14 cellular contexts compared by ENCODE assay signal in the genomic region with DNA sequence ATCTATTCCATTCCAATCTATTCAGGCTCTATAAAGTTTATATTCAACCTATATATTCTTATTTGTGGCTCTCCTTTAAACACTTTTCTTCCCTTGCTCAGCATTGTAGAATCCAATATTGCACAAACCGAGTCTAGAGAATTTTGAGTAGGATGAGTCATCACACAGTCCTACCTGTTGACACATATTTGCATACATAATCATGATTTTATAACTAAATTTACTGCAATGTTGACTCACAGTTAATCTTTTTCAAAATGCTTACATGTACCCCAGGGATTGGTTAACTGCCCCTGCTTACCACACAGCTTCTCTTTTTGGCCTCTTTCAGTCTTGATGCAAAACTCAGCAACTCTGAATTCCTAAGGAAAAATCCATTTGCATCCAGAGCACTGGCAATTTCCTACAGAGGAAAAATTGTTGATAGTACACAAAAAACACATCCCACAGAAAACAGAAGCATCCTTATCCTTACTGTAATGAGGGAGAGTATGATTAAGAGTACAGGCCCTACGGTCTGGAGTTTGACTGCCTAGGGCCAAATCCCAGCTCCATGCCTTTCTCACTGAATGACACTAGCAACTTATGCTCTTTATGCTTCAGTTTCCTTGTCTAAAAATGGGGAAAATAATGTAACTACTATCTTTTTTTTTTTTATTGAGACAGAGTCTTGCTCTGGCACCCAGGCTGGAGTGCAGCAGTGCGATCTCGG. TPM values are rescaled to one million over a fixed set of nuclear protein-coding genes. Genes with fewer than 3 reads are reported as not detected.
DNase-seq lines count a peak whose midpoint lies in the region; ATAC-seq and TF ChIP-seq lines count a peak whose summit lies in the region.
"Had no signal": no experiment of that assay in that cellular context is flagged by ENCODE, and none has a peak within 500 bp of the region (broad histone marks: within the 10 kb centered on the region; RNA-seq: fewer than 3 reads in every experiment).

No MANE protein-coding gene starts in this region.

- H3K36me3 ChIP-seq in breast epithelium = no peaks in the 10 kb centered on the region
- no peaks in the 10 kb centered on the region for H3K36me3 ChIP-seq in GM23338 (ENCODE audit: insufficient read depth)

- H3K9me2 ChIP-seq in GM23338 (ENCODE audit: insufficient read depth) = no peaks in the 10 kb centered on the region

- H3F3A ChIP-seq in GM23338 (replicated peaks; ENCODE audit: low read depth) = no peaks in the 10 kb centered on the region

- H3K27me3 Mint-ChIP-seq in MCF 10A (ENCODE audit: insufficient read depth, unreplicated experiment) (no peaks in the 10 kb centered on the region), GM23338 (ENCODE audit: insufficient read depth, low read depth, poor library complexity) (no peaks in the 10 kb centered on the region)

- CTCF ChIA-PET in MCF 10A (lab: Yijun Ruan, JAX) = interaction anchor here (0.6 to 2.4 kb wide), 6 partner anchors 9 to 254 kb away, joined by 3 to 9 read pairs (median 4); a partner anchor contains a TSS

- H3K27me3 ChIP-seq in breast epithelium = no peaks in the 10 kb centered on the region
- H3K27me3 ChIP-seq in GM23338 (ENCODE audit: insufficient read depth) = no peaks in the 10 kb centered on the region
- H3K27me3 ChIP-seq: tibial artery had no signal

- H3K27ac Mint-ChIP-seq in MCF 10A (ENCODE audit: low read depth, unreplicated experiment) (peak overlapping the region; percentile 91), GM23338 (no peak overlapping the region)

- TF ChIP-seq CTCF in MCF 10A (IDR thresholded peaks at IDR 0.05; ENCODE audit: unreplicated experiment) (no peak), breast epithelium (IDR thresholded peaks at IDR 0.05) (no peak), fibroblast of the aortic adventitia (IDR thresholded peaks at IDR 0.05; ENCODE audit: insufficient read depth, low read length) (no peak), GM23338 (conservative IDR thresholded peaks at IDR 0.05; ENCODE audit: low read depth in 2 of 2) (no peak)

- H3K4me3 ChIP-seq in breast epithelium (no peak overlapping the region), fibroblast of the aortic adventitia (ENCODE audit: low read depth, low read length) (no peak overlapping the region), GM23338 (no peak overlapping the region)
- H3K4me3 ChIP-seq: skin epidermis, tibial artery had no signal

- TF ChIP-seq POLR2A in breast epithelium (IDR thresholded peaks at IDR 0.05) = no peak

- TSS peak; percentile 15 for BruUV-seq in MCF 10A (replicated peaks; lab: Mats Ljungman, UMichigan)

- intact Hi-C loops in MCF 10A (cut with micrococcal nuclease) = no loop called here
- intact Hi-C loops in breast epithelium (cut with DNase I; ENCODE audit: low total_unique reads) = no loop called here

- no peaks in the 10 kb centered on the region for H3K79me2 ChIP-seq in GM23338 (replicated peaks; ENCODE audit: insufficient read depth)

- H2AFZ ChIP-seq in GM23338 = no peak overlapping the region

- H3K4me1 ChIP-seq in breast epithelium = no peaks in the 10 kb centered on the region
- H3K4me1 ChIP-seq in GM23338 (ENCODE audit: insufficient read depth) = peaks cover 16% of the 10 kb centered on the region

- no peaks in the 10 kb centered on the region for H3K9me3 Mint-ChIP-seq in MCF 10A (ENCODE audit: unreplicated experiment)
- H3K9me3 Mint-ChIP-seq in GM23338 = no peaks in the 10 kb centered on the region

- ATAC-seq in SK-N-SH treated with all-trans-retinoic acid at 6 μM for 48 hours (peak; percentile 54), GM23338 (no peak), HG03095 (IDR thresholded peaks at IDR 0.05; ENCODE audit: unreplicated experiment) (no peak), GM21737 (IDR thresholded peaks at IDR 0.05; ENCODE audit: unreplicated experiment) (no peak)

- no peak overlapping the region for H3K4me3 Mint-ChIP-seq in MCF 10A (ENCODE audit: unreplicated experiment)
- H3K4me3 Mint-ChIP-seq in GM23338 = no peak overlapping the region

- H3K36me3 Mint-ChIP-seq in MCF 10A (ENCODE audit: insufficient read depth, unreplicated experiment) (peaks cover 8% of the 10 kb centered on the region), GM23338 (ENCODE audit: low read depth) (no peaks in the 10 kb centered on the region)

- H3K4me1 Mint-ChIP-seq in MCF 10A (ENCODE audit: insufficient read depth, unreplicated experiment) (peaks cover 17% of the 10 kb centered on the region), GM23338 (peaks cover 16% of the 10 kb centered on the region)

- no peaks in the 10 kb centered on the region for H3K9me3 ChIP-seq in breast epithelium
- H3K9me3 ChIP-seq: tibial artery had no signal

- H4K20me1 ChIP-seq in GM23338 (replicated peaks; ENCODE audit: insufficient read depth) = no peaks in the 10 kb centered on the region

- H3K27ac ChIP-seq in breast epithelium = no peak overlapping the region
- no peak overlapping the region for H3K27ac ChIP-seq in GM23338 (ENCODE audit: low read depth)
- H3K27ac ChIP-seq: skin epidermis, tibial artery had no signal

- POLR2A ChIA-PET in MCF 10A (lab: Yijun Ruan, JAX) = interaction anchor here (0.7 to 6.1 kb wide), 16 partner anchors 7 to 231 kb away, joined by 3 to 71 read pairs (median 5); a partner anchor contains a TSS

- DNase-seq in MCF 10A (ENCODE audit: unreplicated experiment) = peak; percentile 90
- no peak for DNase-seq in breast epithelium (ENCODE audit: low spot score in 2 of 2)
- DNase-seq in fibroblast of the aortic adventitia (ENCODE audit: low read depth) = peak; percentile 84
- DNase-seq in DMS 273 (lab: John Stamatoyannopoulos, UW; ENCODE audit: unreplicated experiment) = no peak
- DNase-seq in GM23338 (ENCODE audit: low spot score) = no peak
- DNase-seq: activated CD4-positive, alpha-beta T cell treated with anti-CD3 and anti-CD28 coated beads for 48 hours; activated effector memory CD4-positive, alpha-beta T cell treated with anti-CD3 and anti-CD28 coated beads, Interleukin-2, amount 50 U/mL, for 16 hours; NCI-H1436; SW 1271; tibial artery had no signal

- no peak overlapping the region for H3K4me2 ChIP-seq in GM23338

TF ChIP-seq in SK-N-SH treated with all-trans-retinoic acid at 6 μM for 48 hours, 23 proteins besides CTCF, POLR2A, EP300 and RAD21 (continues in another document):
- TF ChIP-seq ISL1 (CRISPR knock-in tag; IDR thresholded peaks at IDR 0.05) (no peak; the same call in 1 of the 2 replicates), PPARA (CRISPR knock-in tag; IDR thresholded peaks at IDR 0.05; ENCODE audit: borderline replicate concordance) (no peak), ESRRG (CRISPR knock-in tag; IDR thresholded peaks at IDR 0.05) (no peak), SNAI2 (CRISPR knock-in tag; IDR thresholded peaks at IDR 0.05) (no peak)
- TF ChIP-seq, protein P1, sequence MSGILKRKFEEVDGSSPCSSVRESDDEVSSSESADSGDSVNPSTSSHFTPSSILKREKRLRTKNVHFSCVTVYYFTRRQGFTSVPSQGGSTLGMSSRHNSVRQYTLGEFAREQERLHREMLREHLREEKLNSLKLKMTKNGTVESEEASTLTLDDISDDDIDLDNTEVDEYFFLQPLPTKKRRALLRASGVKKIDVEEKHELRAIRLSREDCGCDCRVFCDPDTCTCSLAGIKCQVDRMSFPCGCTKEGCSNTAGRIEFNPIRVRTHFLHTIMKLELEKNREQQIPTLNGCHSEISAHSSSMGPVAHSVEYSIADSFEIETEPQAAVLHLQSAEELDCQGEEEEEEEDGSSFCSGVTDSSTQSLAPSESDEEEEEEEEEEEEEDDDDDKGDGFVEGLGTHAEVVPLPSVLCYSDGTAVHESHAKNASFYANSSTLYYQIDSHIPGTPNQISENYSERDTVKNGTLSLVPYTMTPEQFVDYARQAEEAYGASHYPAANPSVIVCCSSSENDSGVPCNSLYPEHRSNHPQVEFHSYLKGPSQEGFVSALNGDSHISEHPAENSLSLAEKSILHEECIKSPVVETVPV (CRISPR knock-in tag; IDR thresholded peaks at IDR 0.05) = no peak

TF ChIP-seq in GM23338, 12 proteins besides CTCF, POLR2A, EP300 and RAD21 (continues in another document):
- no peak for TF ChIP-seq NANOG (IDR thresholded peaks at IDR 0.05; ENCODE audit: borderline replicate concordance)

RNA-seq across cellular contexts. Expression of a gene that starts 28.0 kb away (rescaled TPM):
- total RNA-seq in MCF 10A (2022) (54.3 and 56.4 TPM in 2 replicates), breast epithelium (100 to 1,000 TPM in 1 of 3 donors, 10 to 100 TPM in 2; 79.0 to 124 (median 95.0) TPM), fibroblast of the aortic adventitia (ENCODE audit: low replicate concordance) (57.9 and 115 TPM in 2 replicates)
- 36.8 and 50.3 TPM in 2 replicates for total RNA-seq in GM23338 (2014; rRNA removed; shearing (Covaris generic))
- 19.1 and 23.4 TPM in 2 replicates for polyA plus RNA-seq in GM23338 (2016; fragmentation: Nextera tagmentation; extraction: Ambion mirVana)

RNA-seq across cellular contexts. Expression of a gene that starts 44.6 kb away (rescaled TPM):
- total RNA-seq in MCF 10A (2022) (52.4 and 53.7 TPM in 2 replicates), breast epithelium (100 to 1,000 TPM in 1 of 3 donors, 10 to 100 TPM in 2; 55.7 to 112 (median 90.9) TPM), fibroblast of the aortic adventitia (ENCODE audit: low replicate concordance) (30.0 and 77.5 TPM in 2 replicates)
- 20.6 and 25.8 TPM in 2 replicates for total RNA-seq in GM23338 (2014; rRNA removed; shearing (Covaris generic))
- 13.4 and 16.9 TPM in 2 replicates for polyA plus RNA-seq in GM23338 (2016; fragmentation: Nextera tagmentation; extraction: Ambion mirVana)

RNA-seq across cellular contexts. Expression of a gene that starts 49.0 kb away (rescaled TPM):
- 160 and 166 TPM in 2 replicates for total RNA-seq in MCF 10A (2022)
- 10 to 100 TPM; 64.6 to 80.6 (median 65.1) TPM for total RNA-seq in breast epithelium
- 105 and 141 TPM in 2 replicates for total RNA-seq in fibroblast of the aortic adventitia (ENCODE audit: low replicate concordance)
- 67.3 and 81.3 TPM in 2 replicates for total RNA-seq in GM23338 (2014; rRNA removed; shearing (Covaris generic))
- polyA plus RNA-seq in GM23338 (2016; fragmentation: Nextera tagmentation; extraction: Ambion mirVana) = 18.5 and 21.1 TPM in 2 replicates

Comparison
In these comparisons a context has a peak if more than half of its experiments do, and no peak if none do; other contexts are left out.
1. DNase-seq: peak in MCF 10A (single experiment) and fibroblast of the aortic adventitia (single experiment); none in breast epithelium (0 of 2), DMS 273 (single experiment) and GM23338 (single experiment).